ENCODE assay signal across 28 cellular contexts in the genomic region with DNA sequence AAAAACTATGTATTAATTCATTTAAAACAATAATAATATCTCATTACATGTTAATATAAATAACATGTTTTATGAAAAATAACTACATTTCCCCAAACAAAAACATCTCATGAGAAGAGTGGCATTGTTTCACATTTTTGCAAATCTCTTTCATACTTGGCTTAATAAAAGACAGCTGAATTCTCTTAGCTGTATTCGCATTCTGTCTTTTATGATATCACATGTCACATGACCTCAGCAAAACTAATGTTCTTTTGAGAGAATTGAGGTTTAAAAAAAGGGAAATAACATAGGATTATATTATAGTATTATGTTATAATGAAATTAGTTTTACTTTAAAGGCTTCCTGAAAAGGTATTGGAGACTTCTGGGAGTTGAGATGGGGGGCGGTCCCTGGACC.
"Had no signal": no experiment of that assay in that cellular context is flagged by ENCODE, and none has a peak within 500 bp of the region (broad histone marks: within the 10 kb centered on the region; RNA-seq: fewer than 3 reads in every experiment).

No MANE protein-coding gene starts in this region.

- ATAC-seq: foreskin keratinocyte; heart right ventricle; naive thymus-derived CD4-positive, alpha-beta T cell; sciatic nerve; stimulated activated naive CD8-positive, alpha-beta T cell treated with anti-CD3 and anti-CD28 coated beads, Interleukin-15, Interleukin-2, amounts not matched to agents 100 U/mL and 50 U/mL, for 24 hours had no signal

- FAIRE-seq: astrocyte, urothelium cell line had no signal

- H3K9me3 Mint-ChIP-seq: activated naive CD4-positive, alpha-beta T cell treated with anti-CD3 and anti-CD28 coated beads for 36 hours; activated naive CD8-positive, alpha-beta T cell treated with anti-CD3 and anti-CD28 coated beads, Interleukin-2, amount 10 ng/mL, durations not matched to agents 7 days and 5 days; activated T-helper 1 cell treated with anti-CD3 and anti-CD28 coated beads, Interleukin-12 subunit alpha, Interleukin-12 subunit beta, Interleukin-2, Interleukin-4 antibody, amounts not matched to agents 30 ng/mL and 10 ng/mL and 1 ng/mL, durations not matched to agents 14 hours and 24 hours and 36 hours; dendritic cell treated with granulocyte-macrophage colony-stimulating factor and Interleukin-4, amounts not matched to agents 40 ng/mL and 50 ng/mL, for 4 days; naive thymus-derived CD4-positive, alpha-beta T cell had no signal

- DNase-seq: activated CD4-positive, alpha-beta T cell treated with anti-CD3 and anti-CD28 coated beads for 48 hours; activated CD4-positive, alpha-beta T cell treated with anti-CD3 and anti-CD28 coated beads, Interleukin-2, amount 50 U/mL, for 48 hours; activated CD8-positive, alpha-beta memory T cell treated with anti-CD3 and anti-CD28 coated beads for 24 hours; activated effector memory CD4-positive, alpha-beta T cell treated with anti-CD3 and anti-CD28 coated beads, Interleukin-2, amount 50 U/mL, for 16 hours; activated naive CD4-positive, alpha-beta T cell treated with anti-CD3 and anti-CD28 coated beads for 36 hours; activated naive CD8-positive, alpha-beta T cell treated with anti-CD3 and anti-CD28 coated beads, Interleukin-2, amount 10 ng/mL, durations not matched to agents 7 days and 5 days; amniotic stem cell; brain microvascular endothelial cell; esophagus squamous epithelium; foreskin keratinocyte; heart right ventricle; naive thymus-derived CD4-positive, alpha-beta T cell; ovary; retina; stimulated activated CD4-positive, alpha-beta T cell treated with anti-CD3 and anti-CD28 coated beads, Interleukin-1b, Interleukin-23, amount 100 ng/mL, for 48 hours; stimulated activated naive CD8-positive, alpha-beta T cell treated with anti-CD3 and anti-CD28 coated beads, Interleukin-15, Interleukin-2, amounts not matched to agents 100 U/mL and 50 U/mL, for 24 hours; testis; transverse colon had no signal

- H3K4me3 Mint-ChIP-seq: activated naive CD4-positive, alpha-beta T cell treated with anti-CD3 and anti-CD28 coated beads for 36 hours; activated naive CD8-positive, alpha-beta T cell treated with anti-CD3 and anti-CD28 coated beads, Interleukin-2, amount 10 ng/mL, durations not matched to agents 7 days and 5 days; activated T-helper 1 cell treated with anti-CD3 and anti-CD28 coated beads, Interleukin-12 subunit alpha, Interleukin-12 subunit beta, Interleukin-2, Interleukin-4 antibody, amounts not matched to agents 30 ng/mL and 10 ng/mL and 1 ng/mL, durations not matched to agents 14 hours and 24 hours and 36 hours; dendritic cell treated with granulocyte-macrophage colony-stimulating factor and Interleukin-4, amounts not matched to agents 40 ng/mL and 50 ng/mL, for 4 days; mesothelial cell of epicardium; naive thymus-derived CD4-positive, alpha-beta T cell had no signal

- H3K27ac Mint-ChIP-seq: activated naive CD4-positive, alpha-beta T cell treated with anti-CD3 and anti-CD28 coated beads for 36 hours; activated naive CD8-positive, alpha-beta T cell treated with anti-CD3 and anti-CD28 coated beads, Interleukin-2, amount 10 ng/mL, durations not matched to agents 7 days and 5 days; activated T-helper 1 cell treated with anti-CD3 and anti-CD28 coated beads, Interleukin-12 subunit alpha, Interleukin-12 subunit beta, Interleukin-2, Interleukin-4 antibody, amounts not matched to agents 30 ng/mL and 10 ng/mL and 1 ng/mL, durations not matched to agents 14 hours and 24 hours and 36 hours; dendritic cell treated with granulocyte-macrophage colony-stimulating factor and Interleukin-4, amounts not matched to agents 40 ng/mL and 50 ng/mL, for 4 days; mesothelial cell of epicardium; naive thymus-derived CD4-positive, alpha-beta T cell had no signal

- H3K27ac ChIP-seq: brain microvascular endothelial cell, epithelial cell of prostate, esophagus squamous epithelium, foreskin keratinocyte, heart right ventricle, ovary, prostate gland, testis, transverse colon, VCaP had no signal

- H3K4me3 ChIP-seq: esophagus squamous epithelium, heart right ventricle, ovary, prostate gland, smooth muscle cell, transverse colon had no signal

- H3K4me1 ChIP-seq: foreskin keratinocyte, heart right ventricle, prostate gland, testis had no signal

- H3K36me3 Mint-ChIP-seq: activated naive CD8-positive, alpha-beta T cell treated with anti-CD3 and anti-CD28 coated beads, Interleukin-2, amount 10 ng/mL, durations not matched to agents 7 days and 5 days; mesothelial cell of epicardium; naive thymus-derived CD4-positive, alpha-beta T cell had no signal

- H3K36me3 ChIP-seq: brain microvascular endothelial cell, esophagus squamous epithelium, heart right ventricle, ovary, prostate gland, transverse colon had no signal

- H3K4me1 Mint-ChIP-seq: activated naive CD8-positive, alpha-beta T cell treated with anti-CD3 and anti-CD28 coated beads, Interleukin-2, amount 10 ng/mL, durations not matched to agents 7 days and 5 days; naive thymus-derived CD4-positive, alpha-beta T cell had no signal

- H3K27me3 Mint-ChIP-seq: dendritic cell treated with granulocyte-macrophage colony-stimulating factor and Interleukin-4, amounts not matched to agents 40 ng/mL and 50 ng/mL, for 4 days had no signal

- H3K9me3 ChIP-seq: esophagus squamous epithelium, heart right ventricle, ovary, prostate gland, testis, transverse colon had no signal

- H3K27me3 ChIP-seq: brain microvascular endothelial cell, esophagus squamous epithelium, foreskin keratinocyte, heart right ventricle, ovary, testis, transverse colon had no signal

- H3K4me2 ChIP-seq: smooth muscle cell had no signal
